ENCODE assay signal across 28 cellular contexts in the genomic region with DNA sequence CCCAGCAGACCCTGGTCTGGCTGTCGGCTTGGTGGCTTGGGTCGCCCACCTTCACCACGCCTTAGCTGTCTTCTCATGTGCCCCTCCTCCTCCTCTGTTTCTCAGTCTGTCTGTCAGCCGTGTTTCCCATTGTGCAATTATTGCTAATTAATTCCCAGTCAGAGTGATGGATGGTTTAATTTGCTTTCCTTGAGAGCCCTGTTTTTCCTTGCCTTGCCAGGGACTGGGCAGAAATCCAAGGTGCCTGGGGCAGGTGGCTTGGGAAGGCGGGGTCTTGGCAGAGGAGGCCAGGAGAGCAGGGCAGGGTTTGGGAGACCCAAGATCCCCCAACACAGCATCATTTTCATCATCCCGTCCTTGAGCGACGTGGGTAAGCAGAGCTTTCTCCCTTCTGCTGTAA. TPM values are rescaled to one million over a fixed set of nuclear protein-coding genes. Genes with fewer than 3 reads are reported as not detected.
DNase-seq lines count a peak whose midpoint lies in the region; ATAC-seq, FAIRE-seq and TF ChIP-seq lines count a peak whose summit lies in the region.
"Had no signal": no experiment of that assay in that cellular context is flagged by ENCODE, and none has a peak within 500 bp of the region (broad histone marks: within the 10 kb centered on the region; RNA-seq: fewer than 3 reads in every experiment).

No MANE protein-coding gene starts in this region.

- H3K27ac Mint-ChIP-seq in Calu3 (ENCODE audit: unreplicated experiment): no peak overlapping the region
- no peak overlapping the region for H3K27ac Mint-ChIP-seq in endodermal cell
- H3K27ac Mint-ChIP-seq: activated CD8-positive, alpha-beta T cell treated with anti-CD3 and anti-CD28 coated beads for 36 hours; CD4-positive, alpha-beta T cell; stimulated activated effector memory CD8-positive, alpha-beta T cell treated with anti-CD3 and anti-CD28 coated beads, Interleukin-12 subunit alpha, Interleukin-12 subunit beta, amount 100 ng/mL, for 72 hours had no signal

- no peak for TF ChIP-seq EP300 in HepG2 (IDR thresholded peaks at IDR 0.05; ENCODE audit: low read depth in 2 of 2, low read length in 2 of 2)
- TF ChIP-seq EP300 in HepG2 (CRISPR knock-in tag; IDR thresholded peaks at IDR 0.05; ENCODE audit: borderline replicate concordance): no peak

- TF ChIP-seq RAD21 in HepG2 (CRISPR knock-in tag; IDR thresholded peaks at IDR 0.05): no peak

- H3K36me3 Mint-ChIP-seq in Calu3 (ENCODE audit: insufficient read depth, unreplicated experiment): peaks cover 11% of the 10 kb centered on the region
- H3K36me3 Mint-ChIP-seq in endodermal cell (ENCODE audit: low read depth): no peaks in the 10 kb centered on the region
- H3K36me3 Mint-ChIP-seq: stimulated activated effector memory CD8-positive, alpha-beta T cell treated with anti-CD3 and anti-CD28 coated beads, Interleukin-12 subunit alpha, Interleukin-12 subunit beta, amount 100 ng/mL, for 72 hours had no signal

- POLR2A ChIA-PET in HepG2 (lab: Yijun Ruan, JAX): no interaction called here

- FAIRE-seq in HepG2 (lab: Jason Lieb, UNC): no peak
- FAIRE-seq: GM12892, keratinocyte, urothelium cell line had no signal

- CTCF ChIA-PET in Calu3 (lab: Charles Lee): no interaction called here
- CTCF ChIA-PET in HepG2 (lab: Yijun Ruan, JAX; ENCODE audit: low intra/inter-chr PET ratio, low total read pairs): no interaction called here

- H3K79me2 ChIP-seq in HepG2 (ENCODE audit: insufficient read depth, low read length): no peaks in the 10 kb centered on the region

- no peak for ATAC-seq in HepG2
- no peak for ATAC-seq in HG03095 (IDR thresholded peaks at IDR 0.05; ENCODE audit: unreplicated experiment)
- ATAC-seq in HG03565 (IDR thresholded peaks at IDR 0.05; ENCODE audit: unreplicated experiment): no peak
- ATAC-seq: activated CD8-positive, alpha-beta T cell treated with anti-CD3 and anti-CD28 coated beads for 36 hours; gastrocnemius medialis; stimulated activated effector memory CD8-positive, alpha-beta T cell treated with anti-CD3 and anti-CD28 coated beads, Interleukin-12 subunit alpha, Interleukin-12 subunit beta, amount 100 ng/mL, for 72 hours had no signal

- H3K4me2 ChIP-seq in HepG2 (ENCODE audit: low read depth, low read length): no peak overlapping the region

- H3K36me3 ChIP-seq in endodermal cell (ENCODE audit: control insufficient read depth, insufficient read depth, low read length): no peaks in the 10 kb centered on the region
- no peaks in the 10 kb centered on the region for H3K36me3 ChIP-seq in HepG2 (replicated peaks in 1 of 2; ENCODE audit: control insufficient read depth in 1 of 2, insufficient read depth in 2 of 2, low read length in 2 of 2)
- H3K36me3 ChIP-seq: esophagus muscularis mucosa, gastrocnemius medialis, neutrophil, suprapubic skin had no signal

- in situ Hi-C loops in HepG2 (cut with HindIII; ENCODE audit: extremely low pct_ligation_motif_present, low pct_unique_long_range_greater_than_20kb): no loop called here

- H3K27me3 ChIP-seq in endodermal cell (ENCODE audit: control insufficient read depth, insufficient read depth, low read length, poor library complexity, severe bottlenecking) (no peaks in the 10 kb centered on the region), HepG2 (ENCODE audit: control insufficient read depth in 1 of 2, insufficient read depth in 2 of 2, low read length in 2 of 2) (peaks cover 1 to 21% of the 10 kb centered on the region in 2 experiments; a peak in 4 of 5 replicates)
- H3K27me3 ChIP-seq: esophagus muscularis mucosa, gastrocnemius medialis had no signal

- H3K4me1 ChIP-seq in endodermal cell (ENCODE audit: control insufficient read depth, insufficient read depth, low read length): no peaks in the 10 kb centered on the region
- H3K4me1 ChIP-seq in HepG2 (ENCODE audit: insufficient read depth, low read length): peaks cover 18% of the 10 kb centered on the region
- H3K4me1 ChIP-seq: suprapubic skin had no signal

- H3K27ac ChIP-seq in endodermal cell (ENCODE audit: low read depth, low read length) (peak overlapping the region; percentile 59), HepG2 (ENCODE audit: extremely low read length, insufficient read depth, low read length) (no peak overlapping the region)
- H3K27ac ChIP-seq: esophagus muscularis mucosa, gastrocnemius medialis, neutrophil, skin epidermis, suprapubic skin had no signal

- DNase-seq in Calu3 (peak; percentile 34), M059J (ENCODE audit: low read depth) (peak; percentile 19), NCI-H2171 treated with DMSO at 0.1 percent for 48 hours (lab: John Stamatoyannopoulos, UW) (peak; percentile 87), endodermal cell (no peak), HepG2 (ENCODE audit: low spot score) (no peak)
- DNase-seq: activated CD8-positive, alpha-beta T cell treated with anti-CD3 and anti-CD28 coated beads for 36 hours; activated gamma-delta T cell; activated T-cell treated with anti-CD3 and anti-CD28 coated beads for 4 hours; CD4-positive, alpha-beta T cell; effector memory CD4-positive, alpha-beta T cell; gastrocnemius medialis; NCI-H1048; NCI-H345; stimulated activated CD4-positive, alpha-beta T cell treated with anti-CD3 and anti-CD28 coated beads, Interleukin-1b, Interleukin-23, amount 100 ng/mL, for 48 hours had no signal

- H2AFZ ChIP-seq in HepG2 (ENCODE audit: low read length): no peak overlapping the region

- peak overlapping the region; percentile 34 for H3K4me3 Mint-ChIP-seq in Calu3 (ENCODE audit: low read depth, unreplicated experiment)
- H3K4me3 Mint-ChIP-seq in endodermal cell: no peak overlapping the region
- H3K4me3 Mint-ChIP-seq: activated CD8-positive, alpha-beta T cell treated with anti-CD3 and anti-CD28 coated beads for 36 hours; CD4-positive, alpha-beta T cell; stimulated activated effector memory CD8-positive, alpha-beta T cell treated with anti-CD3 and anti-CD28 coated beads, Interleukin-12 subunit alpha, Interleukin-12 subunit beta, amount 100 ng/mL, for 72 hours had no signal

- WGBS in endodermal cell (ENCODE audit: insufficient coverage in 1 of 2, insufficient read length in 1 of 2), 2 experiments: 82 to 92% methylated on average over 4 to 8 of the region's 8 CpGs
- 44% methylated on average over 8 of the region's 8 CpGs for WGBS in HepG2 (ENCODE audit: low lambda C conversion rate)

- peaks cover 2% of the 10 kb centered on the region for H3K9me3 Mint-ChIP-seq in Calu3 (ENCODE audit: low read depth, unreplicated experiment)
- no peaks in the 10 kb centered on the region for H3K9me3 Mint-ChIP-seq in endodermal cell
- H3K9me3 Mint-ChIP-seq: activated CD8-positive, alpha-beta T cell treated with anti-CD3 and anti-CD28 coated beads for 36 hours; CD4-positive, alpha-beta T cell; stimulated activated effector memory CD8-positive, alpha-beta T cell treated with anti-CD3 and anti-CD28 coated beads, Interleukin-12 subunit alpha, Interleukin-12 subunit beta, amount 100 ng/mL, for 72 hours had no signal

- no peaks in the 10 kb centered on the region for H4K20me1 ChIP-seq in HepG2 (ENCODE audit: insufficient read depth, low read length)

- H3K9ac ChIP-seq in endodermal cell (ENCODE audit: extremely low read depth, low read length, poor library complexity, severe bottlenecking) (no peak overlapping the region), HepG2 (ENCODE audit: insufficient read depth, low read depth, low read length) (no peak overlapping the region)

- H3K9me3 ChIP-seq in endodermal cell (ENCODE audit: control insufficient read depth, low read length) (no peaks in the 10 kb centered on the region), HepG2 (ENCODE audit: low read length) (no peaks in the 10 kb centered on the region)
- H3K9me3 ChIP-seq: esophagus muscularis mucosa, neutrophil, suprapubic skin had no signal

- TF ChIP-seq CTCF in Calu3 (IDR thresholded peaks at IDR 0.05; ENCODE audit: unreplicated experiment) (no peak), endodermal cell (conservative IDR thresholded peaks at IDR 0.05) (no peak), HepG2 (CRISPR knock-in tag; IDR thresholded peaks at IDR 0.05) (no peak)

- intact Hi-C loops in Calu3 (cut with micrococcal nuclease; ENCODE audit: unreplicated experiment): no loop called here
- intact Hi-C loops in HepG2 (cut with micrococcal nuclease; ENCODE audit: unreplicated experiment): no loop called here

- no peak overlapping the region for H3K4me3 ChIP-seq in endodermal cell (ENCODE audit: low read length)
- no peak overlapping the region for H3K4me3 ChIP-seq in HepG2 (replicated peaks in 1 of 3; ENCODE audit: insufficient read depth in 1 of 3, low read depth in 2 of 3, low read length in 3 of 3)
- H3K4me3 ChIP-seq: esophagus muscularis mucosa, gastrocnemius medialis, skin epidermis, suprapubic skin had no signal

- BruUV-seq in Calu3 (replicated peaks; lab: Mats Ljungman, UMichigan) (no TSS peak), HepG2 (replicated peaks; lab: Mats Ljungman, UMichigan) (no TSS peak)

- TF ChIP-seq POLR2A in HepG2 (IDR thresholded peaks at IDR 0.05; ENCODE audit: insufficient read depth in 1 of 2, low read depth in 2 of 2, low read length in 2 of 2): no peak

- H3K4me1 Mint-ChIP-seq in Calu3 (ENCODE audit: low read depth, unreplicated experiment) (peaks cover 36% of the 10 kb centered on the region), endodermal cell (no peaks in the 10 kb centered on the region)
- H3K4me1 Mint-ChIP-seq: stimulated activated effector memory CD8-positive, alpha-beta T cell treated with anti-CD3 and anti-CD28 coated beads, Interleukin-12 subunit alpha, Interleukin-12 subunit beta, amount 100 ng/mL, for 72 hours had no signal

- peaks cover 35% of the 10 kb centered on the region for H3K27me3 Mint-ChIP-seq in Calu3 (ENCODE audit: unreplicated experiment)
- H3K27me3 Mint-ChIP-seq in endodermal cell (ENCODE audit: insufficient read depth): peaks cover 6% of the 10 kb centered on the region

RNA-seq across cellular contexts. Expression of gene NECAB2, which starts 21.3 kb away (rescaled TPM):
- total RNA-seq in Calu3 (2022): 0.28 and 1.2 TPM in 2 replicates
- total RNA-seq in M059J (2014; rRNA removed; shearing (Covaris generic)): not detected in 2 replicates
- total RNA-seq in endodermal cell: 1 to 10 TPM; 2.7 to 3.3 TPM
- polyA plus RNA-seq in endodermal cell (2013, experiment 1 of 2): 34.1 TPM
- polyA plus RNA-seq in endodermal cell (2013, experiment 2 of 2): 29.4 TPM
- 0.49 TPM in 1 of 2 replicates, not detected in the other for total RNA-seq in HepG2 (2016; rRNA removed; fragmentation: Illumina TruSeq; extraction: Trizol)
- total RNA-seq in HepG2 (2016; cell fraction: cytosol; rRNA removed; fragmentation: Illumina TruSeq; extraction: Trizol; ENCODE audit: low read depth): not detected in 2 replicates
- total RNA-seq in HepG2 (2016; cell fraction: insoluble cytoplasmic fraction; rRNA removed; fragmentation: Illumina TruSeq; extraction: Trizol): not detected in 2 replicates
- not detected in 2 replicates for total RNA-seq in HepG2 (2016; cell fraction: membrane; rRNA removed; fragmentation: Illumina TruSeq; extraction: Trizol)
- total RNA-seq in HepG2 (2016; cell fraction: nucleus; rRNA removed; fragmentation: Illumina TruSeq; extraction: Trizol): not detected in 2 replicates
- polyA plus RNA-seq in HepG2 (2011; rRNA removed): 0.21 TPM in 1 of 2 replicates, not detected in the other
- polyA plus RNA-seq in HepG2 (2011; cell fraction: cytosol; rRNA removed): 0.05 TPM in 1 of 2 replicates, not detected in the other
- 0.77 and 1.2 TPM in 2 replicates for polyA plus RNA-seq in HepG2 (2011; cell fraction: nucleus; rRNA removed)
- polyA plus RNA-seq in HepG2 (2012): not detected in 2 replicates
- polyA plus RNA-seq in HepG2 (2016; cell fraction: cytosol; fragmentation: Illumina TruSeq; extraction: Trizol; ENCODE audit: low read depth): not detected in 2 replicates
- polyA plus RNA-seq in HepG2 (2016; cell fraction: insoluble cytoplasmic fraction; fragmentation: Illumina TruSeq; extraction: Trizol; ENCODE audit: low read depth): not detected in 2 replicates
- polyA plus RNA-seq in HepG2 (2016; cell fraction: membrane; fragmentation: Illumina TruSeq; extraction: Trizol; ENCODE audit: low read depth): not detected in 2 replicates
- not detected in 2 replicates for polyA plus RNA-seq in HepG2 (2016; cell fraction: nucleus; fragmentation: Illumina TruSeq; extraction: Trizol; ENCODE audit: insufficient read depth, low read depth)
- 0.21 TPM in 1 of 2 replicates, not detected in the other for polyA minus RNA-seq in HepG2 (2011; rRNA and poly(A)+ RNA removed; ENCODE audit: low replicate concordance)
- not detected in 2 replicates for polyA minus RNA-seq in HepG2 (2011; cell fraction: cytosol; rRNA and poly(A)+ RNA removed)
- polyA minus RNA-seq in HepG2 (2011; cell fraction: nucleus; rRNA and poly(A)+ RNA removed): 0.62 TPM in 1 of 2 replicates, not detected in the other
- total RNA-seq: activated CD8-positive, alpha-beta T cell treated with anti-CD3 and anti-CD28 coated beads for 36 hours; CD4-positive, alpha-beta T cell; esophagus muscularis mucosa; gastrocnemius medialis; HT1080; lower leg skin; RPMI7951; suprapubic skin had no signal
- polyA plus RNA-seq: keratinocyte had no signal

RNA-seq across cellular contexts. Expression of gene OSGIN1, which starts 36.3 kb away (rescaled TPM):
- total RNA-seq in Calu3 (2022): 13.9 and 15.6 TPM in 2 replicates
- total RNA-seq in M059J (2014; rRNA removed; shearing (Covaris generic)): 3.6 and 4.0 TPM in 2 replicates
- 1 to 10 TPM; 1.6 to 2.7 TPM for total RNA-seq in endodermal cell
- 1.0 TPM for polyA plus RNA-seq in endodermal cell (2013, experiment 1 of 2)
- 0.70 TPM for polyA plus RNA-seq in endodermal cell (2013, experiment 2 of 2)
- total RNA-seq in HepG2 (2016; rRNA removed; fragmentation: Illumina TruSeq; extraction: Trizol): 18.1 and 27.1 TPM in 2 replicates
- 11.4 and 11.5 TPM in 2 replicates for total RNA-seq in HepG2 (2016; cell fraction: cytosol; rRNA removed; fragmentation: Illumina TruSeq; extraction: Trizol; ENCODE audit: low read depth)
- total RNA-seq in HepG2 (2016; cell fraction: insoluble cytoplasmic fraction; rRNA removed; fragmentation: Illumina TruSeq; extraction: Trizol): 18.2 and 24.7 TPM in 2 replicates
- total RNA-seq in HepG2 (2016; cell fraction: membrane; rRNA removed; fragmentation: Illumina TruSeq; extraction: Trizol): 21.9 and 22.1 TPM in 2 replicates
- 32.7 and 36.4 TPM in 2 replicates for total RNA-seq in HepG2 (2016; cell fraction: nucleus; rRNA removed; fragmentation: Illumina TruSeq; extraction: Trizol)
- polyA plus RNA-seq in HepG2 (2011; rRNA removed): 20.5 and 26.5 TPM in 2 replicates
- polyA plus RNA-seq in HepG2 (2011; cell fraction: cytosol; rRNA removed): 14.6 and 23.2 TPM in 2 replicates
- polyA plus RNA-seq in HepG2 (2011; cell fraction: nucleus; rRNA removed): 50.0 and 59.1 TPM in 2 replicates
- 20.8 and 24.1 TPM in 2 replicates for polyA plus RNA-seq in HepG2 (2012)
- 5.0 and 5.2 TPM in 2 replicates for polyA plus RNA-seq in HepG2 (2016; cell fraction: cytosol; fragmentation: Illumina TruSeq; extraction: Trizol; ENCODE audit: low read depth)
- 24.2 and 30.6 TPM in 2 replicates for polyA plus RNA-seq in HepG2 (2016; cell fraction: insoluble cytoplasmic fraction; fragmentation: Illumina TruSeq; extraction: Trizol; ENCODE audit: low read depth)
- polyA plus RNA-seq in HepG2 (2016; cell fraction: membrane; fragmentation: Illumina TruSeq; extraction: Trizol; ENCODE audit: low read depth): 6.9 and 8.0 TPM in 2 replicates
- polyA plus RNA-seq in HepG2 (2016; cell fraction: nucleus; fragmentation: Illumina TruSeq; extraction: Trizol; ENCODE audit: insufficient read depth, low read depth): 47.7 and 49.4 TPM in 2 replicates
- 5.0 and 29.3 TPM in 2 replicates for polyA minus RNA-seq in HepG2 (2011; rRNA and poly(A)+ RNA removed; ENCODE audit: low replicate concordance)
- 11.4 and 16.2 TPM in 2 replicates for polyA minus RNA-seq in HepG2 (2011; cell fraction: cytosol; rRNA and poly(A)+ RNA removed)
- 49.3 and 51.1 TPM in 2 replicates for polyA minus RNA-seq in HepG2 (2011; cell fraction: nucleus; rRNA and poly(A)+ RNA removed)

RNA-seq across cellular contexts. Expression of gene SLC38A8, which starts 53.3 kb away (rescaled TPM):
- total RNA-seq in Calu3 (2022) (not detected in 2 replicates), endodermal cell (not detected), HepG2 (2016; rRNA removed; fragmentation: Illumina TruSeq; extraction: Trizol) (0.24 TPM in 1 of 2 replicates, not detected in the other)
- 0.42 TPM in 1 of 2 replicates, not detected in the other for total RNA-seq in M059J (2014; rRNA removed; shearing (Covaris generic))
- polyA plus RNA-seq in endodermal cell (2013, experiment 1 of 2): 0.46 TPM
- not detected for polyA plus RNA-seq in endodermal cell (2013, experiment 2 of 2)
- not detected in 2 replicates for total RNA-seq in HepG2 (2016; cell fraction: cytosol; rRNA removed; fragmentation: Illumina TruSeq; extraction: Trizol; ENCODE audit: low read depth)
- not detected in 2 replicates for total RNA-seq in HepG2 (2016; cell fraction: insoluble cytoplasmic fraction; rRNA removed; fragmentation: Illumina TruSeq; extraction: Trizol)
- total RNA-seq in HepG2 (2016; cell fraction: membrane; rRNA removed; fragmentation: Illumina TruSeq; extraction: Trizol): 0.31 TPM in 1 of 2 replicates, not detected in the other
- total RNA-seq in HepG2 (2016; cell fraction: nucleus; rRNA removed; fragmentation: Illumina TruSeq; extraction: Trizol): not detected in 2 replicates
- polyA plus RNA-seq in HepG2 (2011; rRNA removed): 0.37 and 0.61 TPM in 2 replicates
- polyA plus RNA-seq in HepG2 (2011; cell fraction: cytosol; rRNA removed): 0.30 and 0.38 TPM in 2 replicates
- polyA plus RNA-seq in HepG2 (2011; cell fraction: nucleus; rRNA removed): 0.16 and 0.71 TPM in 2 replicates
- 0.13 TPM in 1 of 2 replicates, not detected in the other for polyA plus RNA-seq in HepG2 (2012)
- polyA plus RNA-seq in HepG2 (2016; cell fraction: cytosol; fragmentation: Illumina TruSeq; extraction: Trizol; ENCODE audit: low read depth): not detected in 2 replicates
- not detected in 2 replicates for polyA plus RNA-seq in HepG2 (2016; cell fraction: insoluble cytoplasmic fraction; fragmentation: Illumina TruSeq; extraction: Trizol; ENCODE audit: low read depth)
- not detected in 2 replicates for polyA plus RNA-seq in HepG2 (2016; cell fraction: membrane; fragmentation: Illumina TruSeq; extraction: Trizol; ENCODE audit: low read depth)
- not detected in 2 replicates for polyA plus RNA-seq in HepG2 (2016; cell fraction: nucleus; fragmentation: Illumina TruSeq; extraction: Trizol; ENCODE audit: insufficient read depth, low read depth)
- 0.36 TPM in 1 of 2 replicates, not detected in the other for polyA minus RNA-seq in HepG2 (2011; rRNA and poly(A)+ RNA removed; ENCODE audit: low replicate concordance)
- not detected in 2 replicates for polyA minus RNA-seq in HepG2 (2011; cell fraction: cytosol; rRNA and poly(A)+ RNA removed)
- not detected in 2 replicates for polyA minus RNA-seq in HepG2 (2011; cell fraction: nucleus; rRNA and poly(A)+ RNA removed)
- total RNA-seq: activated CD8-positive, alpha-beta T cell treated with anti-CD3 and anti-CD28 coated beads for 36 hours; CD4-positive, alpha-beta T cell; esophagus muscularis mucosa; gastrocnemius medialis; HT1080; lower leg skin; pulmonary artery endothelial cell; RPMI7951; suprapubic skin had no signal
- polyA plus RNA-seq: keratinocyte had no signal

Comparison
In these comparisons a context has a peak if more than half of its experiments do, and no peak if none do; other contexts are left out.
1. DNase-seq: peak in Calu3 (single experiment), M059J (single experiment) and NCI-H2171 treated with DMSO at 0.1 percent for 48 hours (single experiment); none in endodermal cell (single experiment) and HepG2 (single experiment).